Comparison of ENCODE assay signal across 16 cellular contexts in the genomic region with DNA sequence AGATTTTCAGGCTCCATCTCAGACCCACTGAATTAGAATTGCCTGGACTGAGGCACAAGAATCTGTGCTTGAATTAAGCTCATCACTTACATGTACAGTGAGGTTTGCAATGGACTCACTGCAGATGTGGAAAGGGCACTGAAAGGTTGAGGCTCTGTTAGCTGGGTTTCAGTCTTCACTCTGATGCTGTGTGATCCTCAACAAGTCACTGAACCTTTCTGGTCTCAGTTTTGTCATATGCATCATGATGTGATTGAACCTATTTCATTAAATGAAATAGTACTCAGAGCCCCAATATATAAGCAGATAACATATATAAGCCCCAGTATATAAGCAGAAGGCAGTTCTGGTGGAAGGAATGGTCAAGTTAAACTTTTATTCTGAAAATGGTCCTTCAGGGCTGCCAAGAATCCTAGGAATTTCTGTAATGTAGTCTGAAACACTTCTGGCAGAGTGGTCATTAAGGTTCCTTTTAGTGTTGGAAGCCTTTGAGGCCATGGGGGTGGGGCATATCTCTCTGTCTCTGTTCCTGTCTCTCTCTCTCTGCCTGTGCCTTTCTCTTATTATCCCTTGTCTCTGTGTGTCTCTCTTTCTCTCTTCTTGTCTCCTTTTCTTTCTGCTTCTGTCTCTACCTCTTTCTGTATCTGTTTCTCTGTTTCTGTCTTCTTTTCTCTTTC.
DNase-seq lines count a peak whose midpoint lies in the region; ATAC-seq, FAIRE-seq and TF ChIP-seq lines count a peak whose summit lies in the region.
"Had no signal": no experiment of that assay in that cellular context is flagged by ENCODE, and none has a peak within 500 bp of the region (broad histone marks: within the 10 kb centered on the region; RNA-seq: fewer than 3 reads in every experiment).

No MANE protein-coding gene starts in this region.

- H3K27ac ChIP-seq in endothelial cell of umbilical vein (ENCODE audit: insufficient read depth, low read depth, low read length): no peak overlapping the region
- H3K27ac ChIP-seq: neutrophil, testis had no signal

- POLR2A ChIA-PET in endothelial cell of umbilical vein (lab: Charles Lee): no interaction called here

- dilution Hi-C loops in endothelial cell of umbilical vein (cut with MboI; ENCODE audit: extremely low pct_ligation_motif_present, low sequenced_read_pairs): no loop called here

- H3K27me3 Mint-ChIP-seq in nephron (ENCODE audit: low read depth): peaks cover 3% of the 10 kb centered on the region

- H3K9ac ChIP-seq in endothelial cell of umbilical vein (replicated peaks; ENCODE audit: extremely low read depth, insufficient read depth, low read length): no peak overlapping the region

- H3K9me1 ChIP-seq in endothelial cell of umbilical vein (replicated peaks; ENCODE audit: control insufficient read depth, extremely low read depth, insufficient read depth, low read length): no peaks in the 10 kb centered on the region

- peaks cover 77% of the 10 kb centered on the region for H3K4me1 Mint-ChIP-seq in nephron
- H3K4me1 Mint-ChIP-seq: activated naive CD8-positive, alpha-beta T cell treated with anti-CD3 and anti-CD28 coated beads, Interleukin-2, amount 50 U/mL, for 24 hours had no signal

- H3K4me2 ChIP-seq in endothelial cell of umbilical vein (ENCODE audit: insufficient read depth, low read length): no peak overlapping the region

- intact Hi-C loops in endothelial cell of umbilical vein (cut with micrococcal nuclease): no loop called here

- H3K27me3 ChIP-seq in endothelial cell of umbilical vein (ENCODE audit: control insufficient read depth in 2 of 2, insufficient read depth in 2 of 2, low read length in 2 of 2): no peaks in the 10 kb centered on the region
- H3K27me3 ChIP-seq: neutrophil, testis had no signal

- peak; percentile 69 for DNase-seq in ACHN
- DNase-seq in M059J (ENCODE audit: low read depth): peak; percentile 71
- peak; percentile 13 for DNase-seq in endothelial cell of umbilical vein (ENCODE audit: low read depth, low spot score)
- DNase-seq in inferior parietal cortex (ENCODE audit: extremely low spot score): no peak
- no peak for DNase-seq in NCI-H146 (lab: John Stamatoyannopoulos, UW)
- no peak for DNase-seq in C1 segment of cervical spinal cord (lab: John Stamatoyannopoulos, UW)
- DNase-seq: activated CD4-positive, CD25-positive, alpha-beta regulatory T cell treated with anti-CD3 and anti-CD28 coated beads, Interleukin-2, amount 50 U/mL, for 72 hours; activated naive CD8-positive, alpha-beta T cell treated with anti-CD3 and anti-CD28 coated beads, Interleukin-2, amount 50 U/mL, for 24 hours; left ventricle myocardium superior; testis had no signal

- no peaks in the 10 kb centered on the region for H3K36me3 ChIP-seq in endothelial cell of umbilical vein (ENCODE audit: control insufficient read depth in 2 of 2, extremely low read depth in 1 of 2, insufficient read depth in 2 of 2, low read length in 2 of 2)
- H3K36me3 ChIP-seq: neutrophil had no signal

- CTCF ChIA-PET in endothelial cell of umbilical vein (lab: Charles Lee): interaction anchor here (1.0 to 1.7 kb wide), 2 partner anchors 13 to 53 kb away, joined by 4 to 6 read pairs; no protein-coding TSS in a partner anchor

- TF ChIP-seq CTCF in endothelial cell of umbilical vein (IDR thresholded peaks at IDR 0.05; ENCODE audit: extremely low read depth in 1 of 2, insufficient read depth in 1 of 2, low read depth in 1 of 2, low read length in 2 of 2): no peak
- no peak for TF ChIP-seq CTCF in nephron (IDR thresholded peaks at IDR 0.05; ENCODE audit: unreplicated experiment in 3 of 3)

- H3K9me3 Mint-ChIP-seq in nephron: no peaks in the 10 kb centered on the region
- H3K9me3 Mint-ChIP-seq: activated naive CD8-positive, alpha-beta T cell treated with anti-CD3 and anti-CD28 coated beads, Interleukin-2, amount 50 U/mL, for 24 hours had no signal

- no TSS peak for BruUV-seq in endothelial cell of umbilical vein (replicated peaks; lab: Mats Ljungman, UMichigan)

- peak overlapping the region in 1 of 3 experiments; percentile 3 for H3K4me3 Mint-ChIP-seq in nephron
- H3K4me3 Mint-ChIP-seq: activated naive CD8-positive, alpha-beta T cell treated with anti-CD3 and anti-CD28 coated beads, Interleukin-2, amount 50 U/mL, for 24 hours had no signal

- no peaks in the 10 kb centered on the region for H3K4me1 ChIP-seq in endothelial cell of umbilical vein (ENCODE audit: control insufficient read depth, extremely low read depth, insufficient read depth, low read length)

- H2AFZ ChIP-seq in endothelial cell of umbilical vein (ENCODE audit: low read depth, low read length): peak overlapping the region; percentile 20

- FAIRE-seq in endothelial cell of umbilical vein (lab: Jason Lieb, UNC): no peak
- FAIRE-seq: frontal cortex, GM12878, H54 had no signal

- no peaks in the 10 kb centered on the region for H3K36me3 Mint-ChIP-seq in nephron (ENCODE audit: low read depth)

- H3K79me2 ChIP-seq in endothelial cell of umbilical vein (ENCODE audit: control insufficient read depth, insufficient read depth, low read length): no peaks in the 10 kb centered on the region

- peak overlapping the region; percentile 65 to 94 (median 78) for H3K27ac Mint-ChIP-seq in nephron
- H3K27ac Mint-ChIP-seq: activated naive CD8-positive, alpha-beta T cell treated with anti-CD3 and anti-CD28 coated beads, Interleukin-2, amount 50 U/mL, for 24 hours had no signal

- no peak overlapping the region for H3K4me3 ChIP-seq in endothelial cell of umbilical vein (replicated peaks in 1 of 3; ENCODE audit: insufficient read depth in 1 of 3, low read depth in 1 of 3, low read length in 3 of 3)
- H3K4me3 ChIP-seq: GM12878, testis had no signal

- no peak for TF ChIP-seq POLR2A in endothelial cell of umbilical vein (IDR thresholded peaks at IDR 0.05; ENCODE audit: low read depth, low read length)

- no peaks in the 10 kb centered on the region for H4K20me1 ChIP-seq in endothelial cell of umbilical vein (replicated peaks; ENCODE audit: control insufficient read depth, extremely low read depth, insufficient read depth, low read length)

- H3K9me3 ChIP-seq in endothelial cell of umbilical vein (replicated peaks; ENCODE audit: control insufficient read depth, insufficient read depth, low read length): no peaks in the 10 kb centered on the region
- H3K9me3 ChIP-seq: neutrophil, testis had no signal

- no peak for ATAC-seq in HG03108 (IDR thresholded peaks at IDR 0.05; ENCODE audit: unreplicated experiment)
- ATAC-seq: activated naive CD8-positive, alpha-beta T cell treated with anti-CD3 and anti-CD28 coated beads, Interleukin-2, amount 50 U/mL, for 24 hours; GM12878; left ventricle myocardium superior had no signal

- in situ Hi-C loops in ACHN (cut with HindIII; ENCODE audit: low pct_ligation_motif_present, low pct_unique_long_range_greater_than_20kb, low sequenced_read_pairs): no loop called here

TF ChIP-seq in endothelial cell of umbilical vein, 7 proteins besides CTCF, POLR2A, EP300 and RAD21:
- TF ChIP-seq, protein P1, sequence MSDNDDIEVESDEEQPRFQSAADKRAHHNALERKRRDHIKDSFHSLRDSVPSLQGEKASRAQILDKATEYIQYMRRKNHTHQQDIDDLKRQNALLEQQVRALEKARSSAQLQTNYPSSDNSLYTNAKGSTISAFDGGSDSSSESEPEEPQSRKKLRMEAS (IDR thresholded peaks at IDR 0.05; ENCODE audit: insufficient read depth, insufficient read length): no peak
- TF ChIP-seq MYC (IDR thresholded peaks at IDR 0.05; ENCODE audit: low read depth, low read length): no peak
TF ChIP-seq in endothelial cell of umbilical vein: peak in this region for 0.

Comparison
In these comparisons a context has a peak if more than half of its experiments do, and no peak if none do; other contexts are left out.
1. DNase-seq: peak in ACHN (single experiment), M059J (single experiment) and endothelial cell of umbilical vein (single experiment); none in inferior parietal cortex (single experiment), NCI-H146 (single experiment) and C1 segment of cervical spinal cord (0 of 14).